Comparison of ENCODE assay signal across 23 cellular contexts in the genomic region with DNA sequence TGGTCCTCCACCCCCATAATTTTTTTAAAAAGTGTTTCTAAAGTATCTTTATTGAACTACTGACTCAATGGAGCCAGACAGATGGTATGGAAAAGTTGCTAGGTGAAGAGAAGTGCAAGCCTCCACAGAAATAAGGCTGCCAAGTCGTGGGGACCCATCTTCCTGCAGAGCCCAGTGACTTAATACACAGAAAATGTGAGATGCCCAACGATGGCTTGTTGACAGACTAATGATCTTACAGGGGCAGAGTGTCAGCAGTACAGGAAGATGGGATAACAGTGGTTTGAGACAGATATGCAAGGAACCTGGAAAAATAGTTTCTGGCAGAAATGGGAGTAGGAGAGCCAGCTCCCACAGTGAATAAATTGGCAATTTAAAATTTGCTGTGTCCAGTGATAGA. TPM values are rescaled to one million over a fixed set of nuclear protein-coding genes. Genes with fewer than 3 reads are reported as not detected.
DNase-seq lines count a peak whose midpoint lies in the region; ATAC-seq and TF ChIP-seq lines count a peak whose summit lies in the region.
"Had no signal": no experiment of that assay in that cellular context is flagged by ENCODE, and none has a peak within 500 bp of the region (broad histone marks: within the 10 kb centered on the region; RNA-seq: fewer than 3 reads in every experiment).

No MANE protein-coding gene starts in this region.

- no peaks in the 10 kb centered on the region for H3K36me3 ChIP-seq in left ventricle myocardium inferior
- H3K36me3 ChIP-seq: ovary, upper lobe of left lung had no signal

- H3K27me3 Mint-ChIP-seq in central memory CD8-positive, alpha-beta T cell: no peaks in the 10 kb centered on the region
- H3K27me3 Mint-ChIP-seq in mesothelial cell of epicardium (ENCODE audit: low read depth): no peaks in the 10 kb centered on the region
- H3K27me3 Mint-ChIP-seq: naive B cell had no signal

- intact Hi-C loops in left ventricle myocardium inferior (cut with micrococcal nuclease): no loop called here
- intact Hi-C loops in left cardiac atrium (cut with DNase I): no loop called here

- H3K4me1 Mint-ChIP-seq in central memory CD8-positive, alpha-beta T cell: peaks cover 75% of the 10 kb centered on the region
- peaks cover 23% of the 10 kb centered on the region for H3K4me1 Mint-ChIP-seq in mesothelial cell of epicardium

- no peaks in the 10 kb centered on the region for H3K9me3 Mint-ChIP-seq in central memory CD8-positive, alpha-beta T cell
- no peaks in the 10 kb centered on the region for H3K9me3 Mint-ChIP-seq in mesothelial cell of epicardium
- H3K9me3 Mint-ChIP-seq: GM23338, naive B cell had no signal

- no peak overlapping the region for H3K4me3 Mint-ChIP-seq in central memory CD8-positive, alpha-beta T cell
- H3K4me3 Mint-ChIP-seq in mesothelial cell of epicardium: no peak overlapping the region
- H3K4me3 Mint-ChIP-seq: GM23338, naive B cell had no signal

- DNase-seq in left ventricle myocardium inferior (no peak), left cardiac atrium (no peak), NCI-H226 (peak; percentile 7), NCI-H1436 treated with DMSO at 0.1 percent for 48 hours (lab: John Stamatoyannopoulos, UW) (no peak), DMS 273 treated with DMSO at 0.1 percent for 48 hours (lab: John Stamatoyannopoulos, UW) (no peak), T-helper 1 cell (no peak), mesothelial cell of epicardium (ENCODE audit: low spot score in 2 of 2, unreplicated experiment in 2 of 2) (no peak)
- DNase-seq in central memory CD8-positive, alpha-beta T cell (ENCODE audit: low spot score in 2 of 2): no peak
- DNase-seq: ACHN; head of caudate nucleus; Karpas-422; mesendoderm; naive B cell; NCI-H2029; NCI-H82; ovary; right cardiac atrium; stimulated activated CD4-positive, alpha-beta T cell treated with anti-CD3 and anti-CD28 coated beads, Interleukin-12 subunit alpha, Interleukin-12 subunit beta, amount 100 ng/mL, for 4 hours; stimulated activated CD4-positive, alpha-beta T cell treated with anti-CD3 and anti-CD28 coated beads, Interleukin-4, amount 100 ng/mL, for 4 hours; upper lobe of left lung had no signal

- peaks cover 20% of the 10 kb centered on the region for H3K36me3 Mint-ChIP-seq in central memory CD8-positive, alpha-beta T cell (ENCODE audit: insufficient read depth)
- peaks cover 7% of the 10 kb centered on the region for H3K36me3 Mint-ChIP-seq in mesothelial cell of epicardium
- H3K36me3 Mint-ChIP-seq: naive B cell had no signal

- peak overlapping the region; percentile 31 for H3K27ac ChIP-seq in left ventricle myocardium inferior (replicated peaks)
- H3K27ac ChIP-seq: C4-2B, ovary, upper lobe of left lung had no signal

- ATAC-seq in left cardiac atrium: no peak
- no peak for ATAC-seq in central memory CD8-positive, alpha-beta T cell (replicated peaks; ENCODE audit: extremely low read depth, poor library complexity, severe bottlenecking)
- ATAC-seq: activated CD4-positive, CD25-positive, alpha-beta regulatory T cell treated with anti-CD3 and anti-CD28 coated beads, Interleukin-2, amount 50 U/mL, for 24 hours; GM23338 had no signal

- no peaks in the 10 kb centered on the region for H3K27me3 ChIP-seq in left ventricle myocardium inferior (ENCODE audit: low read depth)
- H3K27me3 ChIP-seq: ovary, upper lobe of left lung had no signal

- TF ChIP-seq CTCF in left ventricle myocardium inferior (IDR thresholded peaks at IDR 0.05; ENCODE audit: borderline replicate concordance) (no peak), mesothelial cell of epicardium (IDR thresholded peaks at IDR 0.05; ENCODE audit: unreplicated experiment) (no peak)

- H3K4me3 ChIP-seq in left ventricle myocardium inferior: no peak overlapping the region
- H3K4me3 ChIP-seq: GM23338, ovary, upper lobe of left lung had no signal

- H3K27ac Mint-ChIP-seq in central memory CD8-positive, alpha-beta T cell (ENCODE audit: low read depth): peak overlapping the region; percentile 38
- no peak overlapping the region for H3K27ac Mint-ChIP-seq in mesothelial cell of epicardium
- H3K27ac Mint-ChIP-seq: GM23338 had no signal

- H3K4me1 ChIP-seq in left ventricle myocardium inferior: peaks cover 81% of the 10 kb centered on the region

- no peaks in the 10 kb centered on the region for H3K9me3 ChIP-seq in left ventricle myocardium inferior (replicated peaks)
- H3K9me3 ChIP-seq: ovary, upper lobe of left lung had no signal

RNA-seq across cellular contexts. Expression of a gene that starts 43.2 kb away (rescaled TPM):
- total RNA-seq in left ventricle myocardium inferior (46.3 TPM), left cardiac atrium (10 to 100 TPM; 60.4 to 75.8 TPM), mesothelial cell of epicardium (104 to 123 TPM (median 115 TPM) in 3 replicates)
